In the genomic region with DNA sequence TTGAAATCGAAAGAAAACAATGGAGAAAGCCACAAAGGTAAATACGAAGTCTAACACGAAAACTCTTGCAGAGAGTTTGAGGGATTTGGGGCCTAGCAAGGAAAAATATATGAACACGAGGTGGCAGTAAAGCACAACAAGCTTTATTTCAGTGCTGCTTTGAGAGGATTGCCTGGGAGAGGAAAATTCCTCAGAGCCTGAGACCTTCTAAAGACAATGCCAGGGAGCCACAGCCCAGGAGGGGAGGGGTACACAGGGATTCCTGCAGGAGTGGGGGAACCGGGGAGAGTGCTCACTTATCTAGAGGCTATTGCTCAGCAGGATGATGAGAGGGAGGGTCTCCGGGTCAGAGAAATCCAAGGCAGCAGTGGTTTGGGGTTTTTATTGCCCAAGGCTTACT, we compare ENCODE assay signal across 9 cellular contexts.
DNase-seq lines count a peak whose midpoint lies in the region; ATAC-seq, FAIRE-seq and TF ChIP-seq lines count a peak whose summit lies in the region.
"Had no signal": no experiment of that assay in that cellular context is flagged by ENCODE, and none has a peak within 500 bp of the region (broad histone marks: within the 10 kb centered on the region; RNA-seq: fewer than 3 reads in every experiment).

No MANE protein-coding gene starts in this region.

- H3K27ac ChIP-seq in VCaP: peak overlapping the region; percentile 63
- H3K27ac ChIP-seq: BLaER1 treated with 17β-estradiol and CSF1 and Interleukin-3, amounts not matched to agents 10 nM and 100 nM had no signal

- no peak for ATAC-seq in GM21447 (IDR thresholded peaks at IDR 0.05; ENCODE audit: unreplicated experiment)
- ATAC-seq in HG02610 (IDR thresholded peaks at IDR 0.05; ENCODE audit: unreplicated experiment): no peak

- no peak for TF ChIP-seq POLR2A in GM12891 (IDR thresholded peaks at IDR 0.05; ENCODE audit: low read depth, low read length)

- no peak for FAIRE-seq in GM12891 (lab: Jason Lieb, UNC)

- peak; percentile 95 for TF ChIP-seq CTCF in VCaP (conservative IDR thresholded peaks at IDR 0.05)

- DNase-seq in NCI-H1436 (lab: John Stamatoyannopoulos, UW) (peak; percentile 24), NCI-H1436 treated with DMSO at 0.1 percent for 48 hours (lab: John Stamatoyannopoulos, UW) (no peak), NCI-H1694 treated with DMSO at 0.1 percent for 48 hours (lab: John Stamatoyannopoulos, UW) (peak; percentile 19), kidney glomerular epithelial cell (lab: John Stamatoyannopoulos, UW) (peak; percentile 16), GM12891 (ENCODE audit: insufficient read length, low spot score) (no peak)

TF ChIP-seq in GM12891, 5 proteins besides CTCF, POLR2A, EP300 and RAD21:
- TF ChIP-seq POLR2AphosphoS5 (IDR thresholded peaks at IDR 0.05; ENCODE audit: low read depth, low read length) (no peak), TAF1 (IDR thresholded peaks at IDR 0.05; ENCODE audit: low read depth, low read length) (no peak), SPI1 (IDR thresholded peaks at IDR 0.05; ENCODE audit: low read depth, low read length) (no peak), PAX5 (IDR thresholded peaks at IDR 0.05; ENCODE audit: insufficient read depth, low read length, severe bottlenecking) (no peak)
TF ChIP-seq in GM12891: peak in this region for 0.

Comparison
In these comparisons a context has a peak if more than half of its experiments do, and no peak if none do; other contexts are left out.
1. DNase-seq: peak in NCI-H1436 (single experiment), NCI-H1694 treated with DMSO at 0.1 percent for 48 hours (single experiment) and kidney glomerular epithelial cell (single experiment); none in NCI-H1436 treated with DMSO at 0.1 percent for 48 hours (single experiment) and GM12891 (single experiment).